ENCODE assay signal across 9 cellular contexts in the genomic region with DNA sequence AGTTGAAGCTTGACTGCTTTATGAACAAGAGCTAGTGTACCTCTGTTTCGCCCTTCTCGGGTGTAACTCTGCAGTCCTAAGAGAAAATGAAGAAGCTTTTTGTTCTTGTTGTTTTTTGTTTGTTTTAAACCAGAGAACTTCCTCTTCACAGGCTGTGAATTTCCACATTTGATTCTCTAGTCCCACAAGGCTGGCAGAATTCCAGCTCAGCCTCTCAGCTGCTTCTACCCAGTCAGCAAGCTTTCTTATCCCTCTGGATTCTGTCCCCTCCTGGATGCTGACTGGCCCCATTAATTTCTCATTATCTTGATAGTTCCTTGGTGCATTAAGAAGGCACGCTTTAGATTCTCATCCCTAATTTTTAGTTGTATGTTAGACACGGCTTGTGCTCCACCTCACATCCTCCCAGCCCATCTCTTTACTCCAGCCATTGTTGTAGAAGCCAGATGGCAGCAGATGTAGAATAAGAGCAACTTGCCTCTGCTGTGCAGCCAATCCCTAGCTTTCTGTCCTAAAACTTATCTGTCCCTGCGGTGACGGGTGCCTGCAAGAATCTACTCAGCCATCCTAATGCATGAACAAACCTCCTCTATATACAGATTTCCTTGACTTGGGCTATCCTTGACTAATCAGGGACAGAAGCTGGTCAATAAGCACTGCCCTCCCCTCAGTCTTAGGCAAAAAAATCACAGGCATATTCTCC. TPM values are rescaled to one million over a fixed set of nuclear protein-coding genes. Genes with fewer than 3 reads are reported as not detected.
DNase-seq lines count a peak whose midpoint lies in the region; FAIRE-seq and TF ChIP-seq lines count a peak whose summit lies in the region.
"Had no signal": no experiment of that assay in that cellular context is flagged by ENCODE, and none has a peak within 500 bp of the region (broad histone marks: within the 10 kb centered on the region; RNA-seq: fewer than 3 reads in every experiment).

No MANE protein-coding gene starts in this region.

- no peak for FAIRE-seq in kidney (lab: Jason Lieb, UNC)
- FAIRE-seq: keratinocyte had no signal

- no peaks in the 10 kb centered on the region for H3K36me3 ChIP-seq in kidney (ENCODE audit: control insufficient read depth in 1 of 2, insufficient read depth in 2 of 2, low read length in 2 of 2)
- H3K36me3 ChIP-seq in esophagus squamous epithelium, result no peaks in the 10 kb centered on the region

- no peak overlapping the region for H3K9ac ChIP-seq in kidney (ENCODE audit: low read length in 2 of 2)

- no peaks in the 10 kb centered on the region for H3K4me1 Mint-ChIP-seq in activated T-helper 2 cell treated with anti-CD3 and anti-CD28 coated beads, Interferon-gamma antibody, Interleukin-2, Interleukin-4, amounts not matched to agents 10 μg/mL and 5 μg/mL and 100 μg/mL, durations not matched to agents 14 hours and 24 hours and 36 hours (ENCODE audit: low read depth)

- H3K27me3 Mint-ChIP-seq in activated T-helper 2 cell treated with anti-CD3 and anti-CD28 coated beads, Interferon-gamma antibody, Interleukin-2, Interleukin-4, amounts not matched to agents 10 μg/mL and 5 μg/mL and 100 μg/mL, durations not matched to agents 14 hours and 24 hours and 36 hours (ENCODE audit: low read depth), result peaks cover 21% of the 10 kb centered on the region

- no peak for TF ChIP-seq POLR2A in esophagus squamous epithelium (IDR thresholded peaks at IDR 0.05)

- H3K27me3 ChIP-seq in esophagus squamous epithelium, result peaks cover 0 to 46% (median 0%) of the 10 kb centered on the region in 4 donors

- intact Hi-C loops in kidney (cut with DNase I), result no loop called here
- intact Hi-C loops in activated T-helper 2 cell treated with anti-CD3 and anti-CD28 coated beads, Interferon-gamma antibody, Interleukin-2, Interleukin-4, amounts not matched to agents 10 μg/mL and 5 μg/mL and 100 μg/mL, durations not matched to agents 14 hours and 24 hours and 36 hours (cut with micrococcal nuclease), result no loop called here
- intact Hi-C loops in esophagus squamous epithelium (cut with DNase I), result no loop called here

- POLR2A ChIA-PET in GM10248 (lab: Yijun Ruan, JAX), result no interaction called here

- no peaks in the 10 kb centered on the region for H3K36me3 Mint-ChIP-seq in activated T-helper 2 cell treated with anti-CD3 and anti-CD28 coated beads, Interferon-gamma antibody, Interleukin-2, Interleukin-4, amounts not matched to agents 10 μg/mL and 5 μg/mL and 100 μg/mL, durations not matched to agents 14 hours and 24 hours and 36 hours (ENCODE audit: low read depth)

- H3K27ac ChIP-seq in kidney (ENCODE audit: low read depth in 2 of 2, low read length in 2 of 2) (no peak overlapping the region), esophagus squamous epithelium (no peak overlapping the region)

- TF ChIP-seq CTCF in choroid plexus epithelial cell (conservative IDR thresholded peaks at IDR 0.05; ENCODE audit: low read depth, low read length) (no peak), kidney (IDR thresholded peaks at IDR 0.05; ENCODE audit: borderline replicate concordance, extremely low read depth, insufficient read depth) (no peak), esophagus squamous epithelium (IDR thresholded peaks at IDR 0.05) (no peak), GM10248 (IDR thresholded peaks at IDR 0.05; ENCODE audit: control extremely low read depth, extremely low read depth, low read depth, missing control alignments) (no peak)

- H3K4me3 ChIP-seq in choroid plexus epithelial cell (ENCODE audit: low read depth, low read length) (no peak overlapping the region), kidney (ENCODE audit: low read length in 2 of 2) (no peak overlapping the region), esophagus squamous epithelium (no peak overlapping the region)

- no peak overlapping the region for H3K27ac Mint-ChIP-seq in activated T-helper 2 cell treated with anti-CD3 and anti-CD28 coated beads, Interferon-gamma antibody, Interleukin-2, Interleukin-4, amounts not matched to agents 10 μg/mL and 5 μg/mL and 100 μg/mL, durations not matched to agents 14 hours and 24 hours and 36 hours

- H3K9me3 ChIP-seq in kidney (ENCODE audit: control insufficient read depth in 1 of 2, low read length in 2 of 2), result no peaks in the 10 kb centered on the region
- no peaks in the 10 kb centered on the region for H3K9me3 ChIP-seq in esophagus squamous epithelium

- no peaks in the 10 kb centered on the region for H3K9me3 Mint-ChIP-seq in activated T-helper 2 cell treated with anti-CD3 and anti-CD28 coated beads, Interferon-gamma antibody, Interleukin-2, Interleukin-4, amounts not matched to agents 10 μg/mL and 5 μg/mL and 100 μg/mL, durations not matched to agents 14 hours and 24 hours and 36 hours

- no peaks in the 10 kb centered on the region for H3K4me1 ChIP-seq in kidney (ENCODE audit: control insufficient read depth in 1 of 2, insufficient read depth in 1 of 2, low read depth in 1 of 2, low read length in 2 of 2)
- no peaks in the 10 kb centered on the region for H3K4me1 ChIP-seq in esophagus squamous epithelium

- DNase-seq in DMS79 (lab: John Stamatoyannopoulos, UW) (peak; percentile 51), NCI-H2227 treated with DMSO at 0.1 percent for 48 hours (lab: John Stamatoyannopoulos, UW) (peak; percentile 43), choroid plexus epithelial cell (ENCODE audit: low read depth) (peak; percentile 75), midbrain (lab: John Stamatoyannopoulos, UW) (peak; percentile 53), kidney (no peak), esophagus squamous epithelium (lab: John Stamatoyannopoulos, UW) (no peak), GM10248 (ENCODE audit: extremely low spot score) (no peak)
- no peak for DNase-seq in activated T-helper 2 cell treated with anti-CD3 and anti-CD28 coated beads, Interferon-gamma antibody, Interleukin-2, Interleukin-4, amounts not matched to agents 10 μg/mL and 5 μg/mL and 100 μg/mL, durations not matched to agents 14 hours and 24 hours and 36 hours (ENCODE audit: low spot score)

- WGBS in esophagus squamous epithelium, 2 donors, result 44 to 53% methylated on average over 6 of the region's 6 CpGs

- no peak overlapping the region for H3K4me3 Mint-ChIP-seq in activated T-helper 2 cell treated with anti-CD3 and anti-CD28 coated beads, Interferon-gamma antibody, Interleukin-2, Interleukin-4, amounts not matched to agents 10 μg/mL and 5 μg/mL and 100 μg/mL, durations not matched to agents 14 hours and 24 hours and 36 hours (ENCODE audit: low read depth)

- CTCF ChIA-PET in GM10248 (lab: Yijun Ruan, JAX), result interaction anchor here (0.9 to 5.0 kb wide), 5 partner anchors 8 to 315 kb away, joined by 3 to 26 read pairs (median 4); no protein-coding TSS in a partner anchor

RNA-seq across cellular contexts. Expression of gene RESP18, which starts 12.4 kb away (rescaled TPM):
- total RNA-seq in kidney (not detected), esophagus squamous epithelium (not detected)
- polyA plus RNA-seq in kidney (ENCODE audit: insufficient read depth, low read depth, low replicate concordance), result not detected
- not detected in 2 replicates for total RNA-seq in activated T-helper 2 cell treated with anti-CD3 and anti-CD28 coated beads, Interferon-gamma antibody, Interleukin-2, Interleukin-4, amounts not matched to agents 10 μg/mL and 5 μg/mL and 100 μg/mL, durations not matched to agents 14 hours and 24 hours and 36 hours
- polyA plus RNA-seq: keratinocyte had no signal

RNA-seq across cellular contexts. Expression of gene PTPRN, which starts 35.7 kb away (rescaled TPM):
- total RNA-seq in kidney (not detected), esophagus squamous epithelium (not detected)
- polyA plus RNA-seq in kidney (ENCODE audit: insufficient read depth, low read depth, low replicate concordance), result not detected
- total RNA-seq in activated T-helper 2 cell treated with anti-CD3 and anti-CD28 coated beads, Interferon-gamma antibody, Interleukin-2, Interleukin-4, amounts not matched to agents 10 μg/mL and 5 μg/mL and 100 μg/mL, durations not matched to agents 14 hours and 24 hours and 36 hours, result 1.1 and 1.6 TPM in 2 replicates
- polyA plus RNA-seq: keratinocyte had no signal

RNA-seq across cellular contexts. Expression of gene DNPEP, which starts 42.8 kb away (rescaled TPM):
- total RNA-seq in kidney, result 53.3 TPM
- 71.0 TPM for polyA plus RNA-seq in kidney (ENCODE audit: insufficient read depth, low read depth, low replicate concordance)
- 117 and 120 TPM in 2 replicates for total RNA-seq in activated T-helper 2 cell treated with anti-CD3 and anti-CD28 coated beads, Interferon-gamma antibody, Interleukin-2, Interleukin-4, amounts not matched to agents 10 μg/mL and 5 μg/mL and 100 μg/mL, durations not matched to agents 14 hours and 24 hours and 36 hours
- total RNA-seq in esophagus squamous epithelium, result 10 to 100 TPM; 36.7 to 82.4 (median 39.5) TPM

Comparison
In these comparisons a context has a peak if more than half of its experiments do, and no peak if none do; other contexts are left out.
1. DNase-seq: peak in DMS79 (single experiment), NCI-H2227 treated with DMSO at 0.1 percent for 48 hours (single experiment), choroid plexus epithelial cell (single experiment) and midbrain (single experiment); none in kidney (single experiment), activated T-helper 2 cell treated with anti-CD3 and anti-CD28 coated beads, Interferon-gamma antibody, Interleukin-2, Interleukin-4, amounts not matched to agents 10 μg/mL and 5 μg/mL and 100 μg/mL, durations not matched to agents 14 hours and 24 hours and 36 hours (single experiment), esophagus squamous epithelium (single experiment) and GM10248 (single experiment).